Comparison of ENCODE assay signal across 23 cellular contexts in the genomic region with DNA sequence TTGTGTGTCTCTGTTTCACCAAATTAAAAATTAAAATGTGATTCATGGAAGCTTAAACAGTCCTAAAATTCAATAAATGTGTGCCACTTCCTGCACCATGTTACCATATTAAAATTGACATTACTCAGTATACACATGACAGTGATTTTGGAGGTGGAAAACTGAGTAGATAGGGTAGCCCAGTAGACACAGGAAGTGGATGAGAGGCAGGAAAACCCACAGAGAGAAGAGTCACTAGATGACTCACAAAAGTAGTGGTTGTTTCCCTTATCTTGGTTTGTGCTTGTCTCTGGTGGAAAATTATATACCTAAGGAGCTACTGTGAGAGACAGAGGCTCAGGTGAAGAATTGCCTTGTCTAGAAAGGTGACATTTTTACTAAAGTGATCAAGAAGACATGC.
"Had no signal": no experiment of that assay in that cellular context is flagged by ENCODE, and none has a peak within 500 bp of the region (broad histone marks: within the 10 kb centered on the region; RNA-seq: fewer than 3 reads in every experiment).

No MANE protein-coding gene starts in this region.

- H3K27ac ChIP-seq: KMS-11, SJCRH30 had no signal

- H3K4me1 ChIP-seq: SJCRH30 had no signal

- H3K27me3 ChIP-seq: SJCRH30 had no signal

- FAIRE-seq: HTR-8/SVneo, K562 had no signal

- H3K4me1 Mint-ChIP-seq: IgD-negative memory B cell had no signal

- H3K4me3 Mint-ChIP-seq: IgD-negative memory B cell had no signal

- H3K36me3 Mint-ChIP-seq: IgD-negative memory B cell had no signal

- H3K27me3 Mint-ChIP-seq: IgD-negative memory B cell had no signal

- H3K4me2 ChIP-seq: KMS-11 had no signal

- H3K9me3 ChIP-seq: SJCRH30 had no signal

- DNase-seq: NCI-H1092, NCI-H1105 treated with DMSO at 0.1 percent for 48 hours, NCI-H1417 treated with DMSO at 0.1 percent for 48 hours, NCI-H146, NCI-H1694 treated with DMSO at 0.1 percent for 48 hours, NCI-H1930, NCI-H2081, NCI-H2171, NCI-H226, NCI-H446, NCI-H510A, NCI-H524 treated with DMSO at 0.1 percent for 48 hours, NCI-H69, NCI-H774, SHP77 treated with DMSO at 0.1 percent for 48 hours, SJCRH30 had no signal

- ATAC-seq: K562, Panc1, Right ventricle myocardium inferior, SK-N-SH treated with all-trans-retinoic acid at 6 μM for 48 hours had no signal

- H3K4me3 ChIP-seq: K562, SJCRH30 had no signal

- H3K9ac ChIP-seq: KMS-11 had no signal

- H3K36me3 ChIP-seq: SJCRH30 had no signal
